Comparison of ENCODE assay signal across 1 cellular context in the genomic region with DNA sequence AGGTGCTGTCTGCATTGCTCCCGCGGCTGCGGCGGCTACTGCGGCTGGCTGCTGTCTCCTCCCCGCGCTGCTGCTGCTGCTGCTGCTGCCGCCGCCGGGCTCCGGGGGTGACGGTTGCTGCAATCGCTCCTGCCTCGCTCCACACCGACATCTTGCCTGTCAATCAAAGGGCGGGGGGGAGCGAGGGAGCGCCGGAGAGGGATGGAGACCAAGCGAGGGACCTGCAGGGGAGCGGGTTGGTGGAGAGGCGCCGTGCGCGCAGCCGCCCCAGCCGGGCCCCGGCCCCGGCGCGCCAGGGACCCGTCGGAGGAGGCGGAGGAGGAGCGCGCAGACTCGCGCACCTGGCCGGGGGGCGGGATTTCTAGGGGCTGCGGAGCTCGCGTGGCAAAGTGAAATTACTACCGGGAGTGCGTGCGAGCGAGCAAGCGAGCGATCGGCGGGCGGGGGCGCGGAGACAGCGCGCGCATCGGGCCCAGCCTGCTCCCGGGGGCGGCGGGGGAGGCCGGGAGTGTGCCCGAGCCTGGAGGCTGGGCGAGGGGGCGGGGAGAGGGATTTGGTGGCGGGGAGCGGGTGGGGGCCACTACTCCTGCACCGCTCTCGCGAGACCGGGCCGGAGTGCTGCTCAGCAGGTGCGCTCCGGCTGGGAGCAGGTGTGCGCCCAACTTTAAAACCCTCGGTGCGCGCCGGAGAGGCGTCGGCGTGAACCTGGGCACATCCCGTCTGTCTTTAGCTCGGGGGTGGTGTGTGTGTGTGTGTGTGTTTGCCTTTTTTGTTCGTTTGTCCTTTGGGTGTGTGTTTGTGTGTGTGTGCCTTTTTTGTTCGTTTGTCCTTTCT.
TF ChIP-seq lines count a peak whose summit lies in the region.

A gene (minus strand): TSS at position 165 of the 834 bp plus-strand sequence. CDS start 735 bp downstream, outside the sequence.

TF ChIP-seq in H1, 55 proteins besides CTCF, POLR2A, EP300 and RAD21 (continued from another document):
- TF ChIP-seq SIN3A (conservative IDR thresholded peaks at IDR 0.05 in 1 of 2, IDR thresholded peaks at IDR 0.05 in 1 of 2; ENCODE audit: low read depth in 1 of 2, low read length in 2 of 2) (peak in 1 of 2 experiments; percentile 28; a peak in 1 of 4 replicates), RBBP5 (IDR thresholded peaks at IDR 0.05; ENCODE audit: borderline replicate concordance, low read depth, low read length) (peak; percentile 47), POLR2AphosphoS5 (IDR thresholded peaks at IDR 0.05; ENCODE audit: low read depth, low read length) (peak; percentile 87), TCF12 (IDR thresholded peaks at IDR 0.05; ENCODE audit: low read depth, low read length) (peak; percentile 86), SUZ12 (IDR thresholded peaks at IDR 0.05; ENCODE audit: low read length) (0 out of 2 replicates have a peak, but pooled peaks have one; percentile 2), RFX5 (IDR thresholded peaks at IDR 0.05; ENCODE audit: borderline replicate concordance, low read depth, low read length) (no peak), TAF1 (IDR thresholded peaks at IDR 0.05; ENCODE audit: low read depth, low read length) (peak; percentile 79; the same call in 1 of the 2 replicates), YY1 (IDR thresholded peaks at IDR 0.05; ENCODE audit: low read depth, low read length) (peak; percentile 70; the same call in 1 of the 2 replicates), EGR1 (IDR thresholded peaks at IDR 0.05; ENCODE audit: borderline replicate concordance, low read depth, low read length) (no peak), JUN (IDR thresholded peaks at IDR 0.05; ENCODE audit: low read depth, low read length) (no peak), MAFK (IDR thresholded peaks at IDR 0.05; ENCODE audit: low read depth, low read length) (no peak), TBP (IDR thresholded peaks at IDR 0.05; ENCODE audit: low read depth, low read length) (peak; percentile 45; the same call in 1 of the 2 replicates), KDM4A (IDR thresholded peaks at IDR 0.05; ENCODE audit: low read depth, low read length, severe bottlenecking) (peak; percentile 70), CEBPB (IDR thresholded peaks at IDR 0.05; ENCODE audit: low read depth, low read length) (peak; percentile 63), CTBP2 (IDR thresholded peaks at IDR 0.05; ENCODE audit: borderline replicate concordance, insufficient read depth, insufficient read length, low read length) (peak; percentile 27), SP1 (IDR thresholded peaks at IDR 0.05; ENCODE audit: low read depth, low read length) (no peak), CHD2 (IDR thresholded peaks at IDR 0.05; ENCODE audit: low read length) (peak; percentile 97), BRCA1 (IDR thresholded peaks at IDR 0.05; ENCODE audit: low read depth, low read length) (peak; percentile 85), RXRA (IDR thresholded peaks at IDR 0.05; ENCODE audit: insufficient read depth, low read depth, low read length) (no peak), ASH2L (IDR thresholded peaks at IDR 0.05; ENCODE audit: low read length) (peak; percentile 93), BACH1 (IDR thresholded peaks at IDR 0.05; ENCODE audit: low read length) (no peak), GABPA (IDR thresholded peaks at IDR 0.05; ENCODE audit: borderline replicate concordance, insufficient read depth, low read length) (no peak)
- TF ChIP-seq, protein P1, sequence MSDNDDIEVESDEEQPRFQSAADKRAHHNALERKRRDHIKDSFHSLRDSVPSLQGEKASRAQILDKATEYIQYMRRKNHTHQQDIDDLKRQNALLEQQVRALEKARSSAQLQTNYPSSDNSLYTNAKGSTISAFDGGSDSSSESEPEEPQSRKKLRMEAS (IDR thresholded peaks at IDR 0.05) = peak; percentile 94
- TF ChIP-seq, protein P2, sequence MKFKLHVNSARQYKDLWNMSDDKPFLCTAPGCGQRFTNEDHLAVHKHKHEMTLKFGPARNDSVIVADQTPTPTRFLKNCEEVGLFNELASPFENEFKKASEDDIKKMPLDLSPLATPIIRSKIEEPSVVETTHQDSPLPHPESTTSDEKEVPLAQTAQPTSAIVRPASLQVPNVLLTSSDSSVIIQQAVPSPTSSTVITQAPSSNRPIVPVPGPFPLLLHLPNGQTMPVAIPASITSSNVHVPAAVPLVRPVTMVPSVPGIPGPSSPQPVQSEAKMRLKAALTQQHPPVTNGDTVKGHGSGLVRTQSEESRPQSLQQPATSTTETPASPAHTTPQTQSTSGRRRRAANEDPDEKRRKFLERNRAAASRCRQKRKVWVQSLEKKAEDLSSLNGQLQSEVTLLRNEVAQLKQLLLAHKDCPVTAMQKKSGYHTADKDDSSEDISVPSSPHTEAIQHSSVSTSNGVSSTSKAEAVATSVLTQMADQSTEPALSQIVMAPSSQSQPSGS (IDR thresholded peaks at IDR 0.05; ENCODE audit: low read length) = no peak
